Comparison of ENCODE assay signal across 8 cellular contexts in genomic region chr3:128153156-128154011, GRCh38. TPM values are rescaled to one million over a fixed set of nuclear protein-coding genes. Genes with fewer than 3 reads are reported as not detected.
DNase-seq lines count a peak whose midpoint lies in the region; TF ChIP-seq lines count a peak whose summit lies in the region.

A gene with protein sequence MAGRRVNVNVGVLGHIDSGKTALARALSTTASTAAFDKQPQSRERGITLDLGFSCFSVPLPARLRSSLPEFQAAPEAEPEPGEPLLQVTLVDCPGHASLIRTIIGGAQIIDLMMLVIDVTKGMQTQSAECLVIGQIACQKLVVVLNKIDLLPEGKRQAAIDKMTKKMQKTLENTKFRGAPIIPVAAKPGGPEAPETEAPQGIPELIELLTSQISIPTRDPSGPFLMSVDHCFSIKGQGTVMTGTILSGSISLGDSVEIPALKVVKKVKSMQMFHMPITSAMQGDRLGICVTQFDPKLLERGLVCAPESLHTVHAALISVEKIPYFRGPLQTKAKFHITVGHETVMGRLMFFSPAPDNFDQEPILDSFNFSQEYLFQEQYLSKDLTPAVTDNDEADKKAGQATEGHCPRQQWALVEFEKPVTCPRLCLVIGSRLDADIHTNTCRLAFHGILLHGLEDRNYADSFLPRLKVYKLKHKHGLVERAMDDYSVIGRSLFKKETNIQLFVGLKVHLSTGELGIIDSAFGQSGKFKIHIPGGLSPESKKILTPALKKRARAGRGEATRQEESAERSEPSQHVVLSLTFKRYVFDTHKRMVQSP (plus strand): TSS chr3:128153481. CDS start chr3:128153508, 27 bp downstream.

- H3K36me3 Mint-ChIP-seq in Caco-2 (ENCODE audit: insufficient read depth, unreplicated experiment): peaks cover 14% of the 10 kb centered on the region

- H3K4me3 Mint-ChIP-seq in Caco-2 (ENCODE audit: unreplicated experiment): peak within 1 kb of the TSS; percentile 78

- WGBS in mesodermal cell (ENCODE audit: insufficient coverage in 2 of 2), 2 experiments: 0 to 1% methylated on average over 42 to 81 of the region's 95 CpGs

- no TSS peak for BruUV-seq in Caco-2 (replicated peaks; lab: Mats Ljungman, UMichigan)

- intact Hi-C loops in Caco-2 (cut with micrococcal nuclease; ENCODE audit: unreplicated experiment): loop anchor here (1.0 kb wide), 1 partner anchor 30 kb away; the partner anchor contains the start of gene RUVBL1

- H3K9me3 ChIP-seq in Caco-2 (no peaks in the 10 kb centered on the region), endocrine pancreas (ENCODE audit: control insufficient read depth, low read length) (peaks cover 3% of the 10 kb centered on the region), mesodermal cell (ENCODE audit: control insufficient read depth, low read length) (no peaks in the 10 kb centered on the region)

- POLR2A ChIA-PET in Caco-2 (lab: Charles Lee): interaction anchor here (0.6 to 1.8 kb wide), 2 partner anchors 30 to 968 kb away, joined by 3 to 14 read pairs; partner anchors contain the start of genes RAB43 and RUVBL1

- H3K9me3 Mint-ChIP-seq in Caco-2 (ENCODE audit: unreplicated experiment): no peaks in the 10 kb centered on the region

- H3K27ac Mint-ChIP-seq in Caco-2 (ENCODE audit: unreplicated experiment): peak within 1 kb of the TSS; percentile 80

- DNase-seq in Caco-2 (peak; percentile 84 to 89), GM20000 (ENCODE audit: low spot score) (peak; percentile 90), HS-5 (ENCODE audit: low read depth) (peak; percentile 73), NOMO-1 treated with DMSO at 0.1 percent for 48 hours (lab: John Stamatoyannopoulos, UW; ENCODE audit: unreplicated experiment) (peak; percentile 86)
- DNase-seq in activated CD8-positive, alpha-beta memory T cell treated with anti-CD3 and anti-CD28 coated beads for 48 hours (ENCODE audit: low read depth in 2 of 3, low spot score in 2 of 3): peak; percentile 79 to 88 (median 81)
- peak; percentile 75 for DNase-seq in stimulated activated CD8-positive, alpha-beta memory T cell treated with anti-CD3 and anti-CD28 coated beads, Interleukin-15, amount 100 ng/mL, for 24 hours (ENCODE audit: low read depth)

- H3K9ac ChIP-seq in endocrine pancreas (ENCODE audit: control insufficient read depth, insufficient read depth, low read length): peak within 1 kb of the TSS; percentile 67

- CTCF ChIA-PET in Caco-2 (lab: Charles Lee): interaction anchor here (0.5 to 0.8 kb wide), 5 partner anchors 30 to 1414 kb away, joined by 3 to 4 read pairs (median 3); partner anchors contain the start of gene RUVBL1

- H3K27me3 Mint-ChIP-seq in Caco-2 (ENCODE audit: insufficient read depth, unreplicated experiment): no peaks in the 10 kb centered on the region

- H3K36me3 ChIP-seq in Caco-2 (ENCODE audit: control insufficient read depth, insufficient read depth, low read length) (no peaks in the 10 kb centered on the region), endocrine pancreas (ENCODE audit: control insufficient read depth, insufficient read depth, low read length) (peaks cover 4% of the 10 kb centered on the region), mesodermal cell (ENCODE audit: control insufficient read depth, insufficient read depth, low read length) (peaks cover 21% of the 10 kb centered on the region)

- H3K27ac ChIP-seq in mesodermal cell (ENCODE audit: low read depth, low read length, severe bottlenecking): peak within 1 kb of the TSS; percentile 41

- TF ChIP-seq CTCF in Caco-2 (IDR thresholded peaks at IDR 0.05; ENCODE audit: insufficient read depth in 1 of 2, low read depth in 1 of 2, low read length in 1 of 2, severe bottlenecking in 1 of 2, unreplicated experiment in 1 of 2) (no peak), GM20000 (IDR thresholded peaks at IDR 0.05; ENCODE audit: extremely low read depth, missing control alignments) (no peak)

- H3K4me1 Mint-ChIP-seq in Caco-2 (ENCODE audit: low read depth, unreplicated experiment): peaks cover 12% of the 10 kb centered on the region

- H3K27me3 ChIP-seq in Caco-2 (replicated peaks; ENCODE audit: control insufficient read depth, insufficient read depth, low read length) (no peaks in the 10 kb centered on the region), endocrine pancreas (ENCODE audit: control insufficient read depth, insufficient read depth, low read length) (no peaks in the 10 kb centered on the region)

- peak within 1 kb of the TSS; percentile 62 for H3K4me3 ChIP-seq in Caco-2 (ENCODE audit: low read depth, low read length)
- H3K4me3 ChIP-seq in endocrine pancreas (ENCODE audit: control insufficient read depth, insufficient read depth, low read length): peak within 1 kb of the TSS; percentile 77
- H3K4me3 ChIP-seq in mesodermal cell (ENCODE audit: extremely low read depth, insufficient read depth, low read length, poor library complexity, severe bottlenecking): peak within 1 kb of the TSS; percentile 70

- H3K4me1 ChIP-seq in Caco-2 (peaks cover 9% of the 10 kb centered on the region), endocrine pancreas (ENCODE audit: control insufficient read depth, insufficient read depth, low read length) (no peaks in the 10 kb centered on the region), mesodermal cell (ENCODE audit: control insufficient read depth, insufficient read depth, low read length, poor library complexity, severe bottlenecking) (no peaks in the 10 kb centered on the region)

RNA-seq across cellular contexts. Expression of the gene that starts here (rescaled TPM):
- 13.8 and 14.0 TPM in 2 replicates for total RNA-seq in Caco-2 (2022)
- 12.7 TPM for polyA plus RNA-seq in mesodermal cell (2013, experiment 1 of 2)
- 13.3 TPM for polyA plus RNA-seq in mesodermal cell (2013, experiment 2 of 2)

Comparison
In these comparisons a context has a peak if more than half of its experiments do, and no peak if none do; other contexts are left out.
1. Peak in every context shown above with its lines: DNase-seq, H3K4me3 ChIP-seq and H3K27ac ChIP-seq.